ENCODE assay signal across 8 cellular contexts in the genomic region with DNA sequence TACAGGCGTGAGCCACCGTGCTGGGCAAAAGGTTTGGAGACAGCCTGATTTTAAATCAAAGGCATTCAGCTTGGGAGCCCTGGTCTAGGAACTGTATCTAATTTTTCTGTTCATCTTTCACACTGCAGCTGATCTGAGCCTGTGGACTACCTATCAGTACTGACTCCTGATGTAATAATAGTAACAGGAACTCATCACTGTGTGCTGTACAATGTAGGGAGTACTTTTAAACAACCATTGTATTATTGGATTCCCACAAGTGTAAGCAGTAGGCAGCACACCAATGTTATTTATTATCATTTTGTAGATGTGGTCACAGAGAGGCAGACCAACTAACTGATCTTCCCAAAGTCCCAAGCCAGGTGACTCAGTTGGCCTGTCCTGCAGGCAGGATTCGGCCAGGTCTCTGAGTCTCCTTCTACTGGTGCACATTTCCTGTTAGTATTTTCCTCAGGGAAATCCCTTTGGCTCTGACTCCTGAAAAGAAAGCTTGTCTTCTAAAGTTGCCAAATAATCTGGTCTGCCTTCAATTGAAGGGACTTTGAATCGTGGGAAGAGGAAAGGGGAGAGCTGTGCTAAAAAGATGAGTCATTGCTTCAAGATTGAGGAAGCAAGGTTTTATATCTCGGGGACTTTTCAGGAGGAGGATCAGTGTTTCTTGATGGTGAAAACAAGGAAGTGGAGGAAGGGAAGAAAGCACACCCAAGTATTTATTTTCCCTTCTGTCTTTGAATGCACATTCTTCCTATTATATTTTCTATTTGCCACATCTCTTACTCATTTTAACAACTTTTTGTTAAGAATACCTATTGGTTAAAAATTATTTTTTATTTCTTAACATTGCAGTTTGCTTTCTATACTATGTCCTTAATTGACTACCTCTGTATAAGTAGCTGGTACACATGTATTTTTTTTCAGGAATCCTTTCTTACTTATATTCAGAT. TPM values are rescaled to one million over a fixed set of nuclear protein-coding genes. Genes with fewer than 3 reads are reported as not detected.
DNase-seq lines count a peak whose midpoint lies in the region; ATAC-seq, FAIRE-seq and TF ChIP-seq lines count a peak whose summit lies in the region.

No MANE protein-coding gene starts in this region.

- H3K9me3 ChIP-seq in kidney (ENCODE audit: control insufficient read depth in 1 of 2, low read length in 2 of 2) (no peaks in the 10 kb centered on the region), transverse colon (no peaks in the 10 kb centered on the region)

- TF ChIP-seq POLR2A in transverse colon (IDR thresholded peaks at IDR 0.05): no peak

- FAIRE-seq in HTR-8/SVneo (lab: Jason Lieb, UNC) (no peak), kidney (lab: Jason Lieb, UNC) (peak; percentile 37)

- H3K27me3 ChIP-seq in transverse colon: no peaks in the 10 kb centered on the region

- H3K27ac ChIP-seq in adipose tissue (ENCODE audit: low read depth, low read length): peak overlapping the region; percentile 9
- peak overlapping the region; percentile 19 to 45 for H3K27ac ChIP-seq in kidney (ENCODE audit: low read depth in 2 of 2, low read length in 2 of 2)
- H3K27ac ChIP-seq in transverse colon: peak overlapping the region; percentile 76 to 83 (median 80)

- intact Hi-C loops in kidney (cut with DNase I): no loop called here
- intact Hi-C loops in transverse colon (cut with DNase I; ENCODE audit: low total_unique reads): no loop called here

- ATAC-seq in GM21619 (IDR thresholded peaks at IDR 0.05; ENCODE audit: unreplicated experiment): no peak

- no peaks in the 10 kb centered on the region for H3K36me3 ChIP-seq in kidney (ENCODE audit: control insufficient read depth in 1 of 2, insufficient read depth in 2 of 2, low read length in 2 of 2)
- no peaks in the 10 kb centered on the region for H3K36me3 ChIP-seq in transverse colon

- WGBS in adipose tissue, 3 donors: 40 to 72% (median 44%) methylated on average over 5 of the region's 5 CpGs
- WGBS in transverse colon (ENCODE audit: low coverage in 1 of 2), 2 donors: 0 to 48% methylated on average over 1 to 5 of the region's 5 CpGs

- TF ChIP-seq EP300 in transverse colon (IDR thresholded peaks at IDR 0.05; ENCODE audit: low read depth): no peak

- H3K9ac ChIP-seq in kidney (ENCODE audit: low read length in 2 of 2): no peak overlapping the region

- DNase-seq in AG10803 (ENCODE audit: low read depth): peak; percentile 88
- DNase-seq in HTR-8/SVneo (ENCODE audit: insufficient read length, low spot score): peak; percentile 34
- no peak for DNase-seq in kidney
- DNase-seq in transverse colon: no peak
- DNase-seq in activated CD4-positive, alpha-beta T cell treated with anti-CD3 and anti-CD28 coated beads, Interleukin-2, amount 50 U/mL, for 48 hours: no peak
- DNase-seq in 8988T: no peak

- in situ Hi-C loops in transverse colon (cut with MboI; ENCODE audit: low pct_ligation_motif_present in 1 of 4, low pct_unique_long_range_greater_than_20kb in 1 of 4, low sequenced_read_pairs in 3 of 4): no loop called here

- no peak overlapping the region for H3K4me3 ChIP-seq in AG10803 (ENCODE audit: low read length)
- no peak overlapping the region for H3K4me3 ChIP-seq in kidney (ENCODE audit: low read length in 2 of 2)
- no peak overlapping the region for H3K4me3 ChIP-seq in transverse colon

- TF ChIP-seq CTCF in AG10803 (conservative IDR thresholded peaks at IDR 0.05; ENCODE audit: low read length) (no peak), kidney (IDR thresholded peaks at IDR 0.05; ENCODE audit: borderline replicate concordance, extremely low read depth, insufficient read depth) (no peak), transverse colon (IDR thresholded peaks at IDR 0.05) (no peak)

- H3K4me1 ChIP-seq in kidney (ENCODE audit: control insufficient read depth in 1 of 2, insufficient read depth in 1 of 2, low read depth in 1 of 2, low read length in 2 of 2) (peaks cover 0 to 3% of the 10 kb centered on the region in 2 donors), transverse colon (peaks cover 13 to 44% (median 21%) of the 10 kb centered on the region in 4 donors)

RNA-seq across cellular contexts. Expression of a gene that starts 14.6 kb away (rescaled TPM):
- polyA plus RNA-seq in adipose tissue (100 to 1,000 TPM in 1 of 3 donors, 10 to 100 TPM in 2; 34.5 to 130 (median 76.4) TPM), kidney (ENCODE audit: insufficient read depth, low read depth, low replicate concordance) (42.8 TPM)
- total RNA-seq in kidney (94.3 TPM), transverse colon (100 to 1,000 TPM in 2 of 4 donors, 10 to 100 TPM in 1, 1 to 10 TPM in 1; 7.0 to 116 (median 86.8) TPM)

Comparison
In these comparisons a context has a peak if more than half of its experiments do, and no peak if none do; other contexts are left out.
1. DNase-seq: peak in AG10803 (single experiment) and HTR-8/SVneo (single experiment); none in kidney (single experiment), transverse colon (single experiment), activated CD4-positive, alpha-beta T cell treated with anti-CD3 and anti-CD28 coated beads, Interleukin-2, amount 50 U/mL, for 48 hours (0 of 2) and 8988T (single experiment).
2. H3K27ac ChIP-seq: peak in every context shown above with its lines; median percentile 80 in transverse colon; 32 in kidney; 9 in adipose tissue.